Comparison of ENCODE assay signal across 13 cellular contexts in genomic region chr22:26321469-26321913, GRCh38.
DNase-seq lines count a peak whose midpoint lies in the region; ATAC-seq, FAIRE-seq and TF ChIP-seq lines count a peak whose summit lies in the region.
"Had no signal": no experiment of that assay in that cellular context is flagged by ENCODE, and none has a peak within 500 bp of the region (broad histone marks: within the 10 kb centered on the region; RNA-seq: fewer than 3 reads in every experiment).

No MANE protein-coding gene starts in this region.

- no peak overlapping the region for H3K4me2 ChIP-seq in IMR-90 (ENCODE audit: low read depth, low read length)

- peaks cover 10% of the 10 kb centered on the region; the same call in 1 of the 2 replicates for H3K27me3 ChIP-seq in IMR-90 (ENCODE audit: control insufficient read depth, insufficient read depth, low read length)

- H3K23ac ChIP-seq in IMR-90 (ENCODE audit: low read depth, low read length), result no peak overlapping the region

- no peak overlapping the region for H2BK15ac ChIP-seq in IMR-90 (ENCODE audit: low read depth, low read length)

- BruUV-seq in IMR-90 (replicated peaks; lab: Mats Ljungman, UMichigan), result no TSS peak

- in situ Hi-C loops in IMR-90 (cut with MboI; ENCODE audit: low sequenced_read_pairs), result no loop called here

- H2BK20ac ChIP-seq in IMR-90 (ENCODE audit: low read depth, low read length), result no peak overlapping the region

- H2AK5ac ChIP-seq in IMR-90 (ENCODE audit: low read depth, low read length), result no peak overlapping the region

- H4K5ac ChIP-seq in IMR-90 (ENCODE audit: low read depth, low read length), result no peak overlapping the region

- H3K9ac ChIP-seq in IMR-90 (ENCODE audit: low read depth, low read length) (no peak overlapping the region), kidney (ENCODE audit: low read length in 2 of 2) (no peak overlapping the region)

- H4K91ac ChIP-seq in IMR-90 (ENCODE audit: insufficient read depth, low read depth, low read length), result no peak overlapping the region

- TF ChIP-seq RAD21 in IMR-90 (IDR thresholded peaks at IDR 0.05; ENCODE audit: low read length), result no peak

- ATAC-seq in IMR-90 (ENCODE audit: low read depth) (peak; percentile 24; the same call in 1 of the 2 replicates), GM21381 (IDR thresholded peaks at IDR 0.05; ENCODE audit: unreplicated experiment) (no peak)
- ATAC-seq: Panc1 had no signal

- H3K36me3 ChIP-seq in IMR-90 (ENCODE audit: control insufficient read depth, insufficient read depth, low read length) (no peaks in the 10 kb centered on the region), kidney (ENCODE audit: control insufficient read depth in 1 of 2, insufficient read depth in 2 of 2, low read length in 2 of 2) (no peaks in the 10 kb centered on the region)
- H3K36me3 ChIP-seq: WERI-Rb-1 had no signal

- no peak for FAIRE-seq in kidney (lab: Jason Lieb, UNC)

- WGBS in IMR-90 (ENCODE audit: extremely low coverage in 2 of 2, insufficient read length in 1 of 2), 2 experiments, result no CpG with 5 or more reads among the region's 12 CpGs

- dilution Hi-C loops in IMR-90 (cut with HindIII; ENCODE audit: low sequenced_read_pairs, unreplicated experiment), result no loop called here

- H2BK5ac ChIP-seq in IMR-90 (ENCODE audit: low read depth, low read length, poor library complexity, severe bottlenecking), result no peak overlapping the region

- intact Hi-C loops in IMR-90 (cut with micrococcal nuclease) (no loop called here), kidney (cut with DNase I) (no loop called here)

- H3K4me3 ChIP-seq in AG10803 (ENCODE audit: low read length), result no peak overlapping the region
- H3K4me3 ChIP-seq in IMR-90 (ENCODE audit: insufficient read depth, low read depth, low read length), result no peak overlapping the region
- no peak overlapping the region for H3K4me3 ChIP-seq in kidney (ENCODE audit: low read length in 2 of 2)

- H3K27ac ChIP-seq in IMR-90 (ENCODE audit: insufficient read depth, low read length) (no peak overlapping the region), kidney (ENCODE audit: low read depth in 2 of 2, low read length in 2 of 2) (no peak overlapping the region)
- H3K27ac ChIP-seq: WERI-Rb-1 had no signal

- H4K20me1 ChIP-seq in IMR-90 (ENCODE audit: insufficient read depth, low read length), result no peaks in the 10 kb centered on the region

- H3K18ac ChIP-seq in IMR-90 (ENCODE audit: low read depth, low read length), result no peak overlapping the region

- H2AK9ac ChIP-seq in IMR-90 (replicated peaks; ENCODE audit: low read depth, low read length, poor library complexity), result peak overlapping the region; percentile 11

- no peak overlapping the region for H4K8ac ChIP-seq in IMR-90 (ENCODE audit: low read depth in 2 of 2, low read length in 2 of 2)

- no peaks in the 10 kb centered on the region for H3K79me1 ChIP-seq in IMR-90 (ENCODE audit: low read depth in 1 of 2, low read length in 2 of 2)

- 0 out of 2 replicates have a peak overlapping the region, but pooled peaks have one; percentile 27 for H3K4ac ChIP-seq in IMR-90 (ENCODE audit: low read depth, low read length)

- H3K9me3 ChIP-seq in IMR-90 (ENCODE audit: control insufficient read depth, insufficient read depth, low read length) (no peaks in the 10 kb centered on the region), kidney (ENCODE audit: control insufficient read depth in 1 of 2, low read length in 2 of 2) (no peaks in the 10 kb centered on the region)

- no peak overlapping the region for H2BK120ac ChIP-seq in IMR-90 (ENCODE audit: low read depth, low read length)

- no peak for TF ChIP-seq POLR2A in IMR-90 (IDR thresholded peaks at IDR 0.05; ENCODE audit: low read depth, low read length)

- no peak overlapping the region for H2AFZ ChIP-seq in IMR-90 (replicated peaks; ENCODE audit: low read length, poor library complexity)

- CTCF ChIA-PET in IMR-90 (lab: Yijun Ruan, JAX), result interaction anchor here (0.7 to 1.3 kb wide), 2 partner anchors 9 to 11 kb away, joined by 3 to 4 read pairs; no protein-coding TSS in a partner anchor

- no peaks in the 10 kb centered on the region for H3K9me1 ChIP-seq in IMR-90 (ENCODE audit: insufficient read depth, low read length)

- DNase-seq in AG10803 (ENCODE audit: low read depth) (peak; percentile 90), IMR-90 (peak; percentile 45), epidermal melanocyte (ENCODE audit: insufficient read length, low spot score) (peak; percentile 31), middle frontal gyrus (ENCODE audit: extremely low spot score, low spot score) (peak; percentile 57), HuH-7 (ENCODE audit: low spot score) (no peak), kidney (no peak)
- no peak for DNase-seq in activated effector memory CD4-positive, alpha-beta T cell treated with anti-CD3 and anti-CD28 coated beads, Interleukin-2, amount 50 U/mL, for 16 hours
- DNase-seq: activated T-cell treated with anti-CD3 and anti-CD28 coated beads, Interleukin-2, amount 50 U/mL, for 48 hours; CD4-positive, alpha-beta T cell; NCI-H2081; WERI-Rb-1 had no signal

- no peak overlapping the region for H3K56ac ChIP-seq in IMR-90 (ENCODE audit: extremely low read depth, insufficient read depth, low read length)

- H3K4me1 ChIP-seq in IMR-90 (ENCODE audit: control insufficient read depth, insufficient read depth, low read length) (peaks cover 3% of the 10 kb centered on the region), kidney (ENCODE audit: control insufficient read depth in 1 of 2, insufficient read depth in 1 of 2, low read depth in 1 of 2, low read length in 2 of 2) (no peaks in the 10 kb centered on the region)

- POLR2A ChIA-PET in IMR-90 (lab: Charles Lee; ENCODE audit: unreplicated experiment), result no interaction called here

- no peak overlapping the region for H3K14ac ChIP-seq in IMR-90 (replicated peaks; ENCODE audit: low read depth, low read length)

- TF ChIP-seq CTCF in AG10803 (conservative IDR thresholded peaks at IDR 0.05; ENCODE audit: low read length), result peak; percentile 18; the same call in 1 of the 2 replicates
- TF ChIP-seq CTCF in IMR-90 (conservative IDR thresholded peaks at IDR 0.05; ENCODE audit: low read depth, low read length), result no peak
- no peak for TF ChIP-seq CTCF in kidney (IDR thresholded peaks at IDR 0.05; ENCODE audit: borderline replicate concordance, extremely low read depth, insufficient read depth)

TF ChIP-seq in IMR-90, 13 proteins besides CTCF, POLR2A, EP300 and RAD21:
- no peak for TF ChIP-seq RFX5 (IDR thresholded peaks at IDR 0.05; ENCODE audit: low read depth, low read length)
- no peak for TF ChIP-seq MXI1 (IDR thresholded peaks at IDR 0.05; ENCODE audit: borderline replicate concordance, low read depth, low read length)
- TF ChIP-seq SMC3 (IDR thresholded peaks at IDR 0.05; ENCODE audit: low read depth, low read length), result no peak
- no peak for TF ChIP-seq RCOR1 (IDR thresholded peaks at IDR 0.05; ENCODE audit: insufficient replicate concordance, low read length)
- peak; percentile 74 for TF ChIP-seq NFE2L2 (IDR thresholded peaks at IDR 0.05; ENCODE audit: low read depth, low read length)
- TF ChIP-seq, protein P1, sequence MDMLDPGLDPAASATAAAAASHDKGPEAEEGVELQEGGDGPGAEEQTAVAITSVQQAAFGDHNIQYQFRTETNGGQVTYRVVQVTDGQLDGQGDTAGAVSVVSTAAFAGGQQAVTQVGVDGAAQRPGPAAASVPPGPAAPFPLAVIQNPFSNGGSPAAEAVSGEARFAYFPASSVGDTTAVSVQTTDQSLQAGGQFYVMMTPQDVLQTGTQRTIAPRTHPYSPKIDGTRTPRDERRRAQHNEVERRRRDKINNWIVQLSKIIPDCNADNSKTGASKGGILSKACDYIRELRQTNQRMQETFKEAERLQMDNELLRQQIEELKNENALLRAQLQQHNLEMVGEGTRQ (IDR thresholded peaks at IDR 0.05; ENCODE audit: low read depth, low read length), result no peak
- no peak for TF ChIP-seq CHD1 (IDR thresholded peaks at IDR 0.05; ENCODE audit: low read depth, low read length)
TF ChIP-seq in IMR-90: peak in this region for 1.

Comparison
In these comparisons a context has a peak if more than half of its experiments do, and no peak if none do; other contexts are left out.
1. DNase-seq: peak in AG10803 (single experiment), IMR-90 (single experiment), epidermal melanocyte (single experiment) and middle frontal gyrus (single experiment); none in HuH-7 (single experiment), activated effector memory CD4-positive, alpha-beta T cell treated with anti-CD3 and anti-CD28 coated beads, Interleukin-2, amount 50 U/mL, for 16 hours (single experiment) and kidney (single experiment).